In the genomic region with DNA sequence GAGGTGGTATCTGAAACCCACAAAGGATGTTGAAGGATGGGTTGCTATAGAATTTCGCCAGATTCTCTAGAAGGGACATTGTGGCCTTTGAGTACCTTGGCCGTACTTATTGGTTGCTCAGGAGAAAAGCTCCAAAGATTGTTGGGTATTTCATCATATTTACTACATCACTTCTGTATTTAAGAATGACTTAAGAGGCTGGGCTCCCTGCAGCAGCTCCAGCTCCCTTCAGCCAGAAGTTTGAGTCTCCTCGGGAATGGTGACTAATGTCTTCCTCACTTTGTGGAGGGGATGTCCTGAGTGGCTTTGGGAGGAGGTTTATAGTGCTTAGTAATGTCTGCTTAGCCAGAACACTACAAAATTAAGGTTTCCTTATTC, we compare ENCODE assay signal across 13 cellular contexts. TPM values are rescaled to one million over a fixed set of nuclear protein-coding genes. Genes with fewer than 3 reads are reported as not detected.
DNase-seq lines count a peak whose midpoint lies in the region; ATAC-seq and TF ChIP-seq lines count a peak whose summit lies in the region.
"Had no signal": no experiment of that assay in that cellular context is flagged by ENCODE, and none has a peak within 500 bp of the region (broad histone marks: within the 10 kb centered on the region; RNA-seq: fewer than 3 reads in every experiment).

No MANE protein-coding gene starts in this region.

- CTCF ChIA-PET in Calu3 (lab: Charles Lee) = no interaction called here

- no peaks in the 10 kb centered on the region for H3K9me3 ChIP-seq in RWPE2 (ENCODE audit: severe bottlenecking)
- no peaks in the 10 kb centered on the region for H3K9me3 ChIP-seq in psoas muscle
- H3K9me3 ChIP-seq: esophagus squamous epithelium had no signal

- ATAC-seq in RWPE2 (ENCODE audit: low read depth) (peak; percentile 91), psoas muscle (peak; percentile 65 to 84 (median 76)), HG03521 (IDR thresholded peaks at IDR 0.05; ENCODE audit: unreplicated experiment) (no peak), HG03457 (IDR thresholded peaks at IDR 0.05; ENCODE audit: unreplicated experiment) (no peak)
- ATAC-seq: HCT116 had no signal

- no peaks in the 10 kb centered on the region for H3K4me1 Mint-ChIP-seq in Calu3 (ENCODE audit: low read depth, unreplicated experiment)
- H3K4me1 Mint-ChIP-seq: activated CD4-positive, alpha-beta T cell treated with anti-CD3 and anti-CD28 coated beads, Interleukin-2, amount 10 ng/mL, durations not matched to agents 7 days and 5 days had no signal

- TF ChIP-seq CTCF in RWPE2 (IDR thresholded peaks at IDR 0.05; ENCODE audit: poor library complexity, severe bottlenecking) = no peak
- no peak for TF ChIP-seq CTCF in fibroblast of mammary gland (conservative IDR thresholded peaks at IDR 0.05; ENCODE audit: control insufficient read depth, insufficient read depth, low read depth, low read length)
- no peak for TF ChIP-seq CTCF in psoas muscle (IDR thresholded peaks at IDR 0.05)
- no peak for TF ChIP-seq CTCF in Calu3 (IDR thresholded peaks at IDR 0.05; ENCODE audit: unreplicated experiment)

- no TSS peak for BruUV-seq in Calu3 (replicated peaks; lab: Mats Ljungman, UMichigan)

- H3K27me3 ChIP-seq in RWPE2 (ENCODE audit: insufficient read depth, poor library complexity, severe bottlenecking) (no peaks in the 10 kb centered on the region), psoas muscle (ENCODE audit: insufficient read depth in 3 of 3, low read length in 2 of 3) (no peaks in the 10 kb centered on the region)
- H3K27me3 ChIP-seq: esophagus squamous epithelium had no signal

- H3K4me1 ChIP-seq in RWPE2 (ENCODE audit: insufficient read depth, poor library complexity, severe bottlenecking) (no peaks in the 10 kb centered on the region), psoas muscle (no peaks in the 10 kb centered on the region)
- H3K4me1 ChIP-seq: esophagus squamous epithelium had no signal

- no peak overlapping the region for H3K27ac Mint-ChIP-seq in Calu3 (ENCODE audit: unreplicated experiment)
- H3K27ac Mint-ChIP-seq: activated CD4-positive, alpha-beta T cell treated with anti-CD3 and anti-CD28 coated beads, Interleukin-2, amount 10 ng/mL, durations not matched to agents 7 days and 5 days; activated naive CD8-positive, alpha-beta T cell treated with anti-CD3 and anti-CD28 coated beads for 36 hours had no signal

- H3K4me3 ChIP-seq in RWPE2 (ENCODE audit: severe bottlenecking) (no peak overlapping the region), fibroblast of mammary gland (ENCODE audit: control insufficient read depth, low read depth, low read length) (no peak overlapping the region), psoas muscle (no peak overlapping the region)
- H3K4me3 ChIP-seq: esophagus squamous epithelium had no signal

- WGBS in psoas muscle, 3 donors = 66 to 75% (median 72%) methylated on average over 3 of the region's 3 CpGs

- H3K27ac ChIP-seq in RWPE2 (ENCODE audit: poor library complexity, severe bottlenecking) (no peak overlapping the region), psoas muscle (no peak overlapping the region)

- peaks cover 5% of the 10 kb centered on the region for H3K36me3 Mint-ChIP-seq in Calu3 (ENCODE audit: insufficient read depth, unreplicated experiment)
- H3K36me3 Mint-ChIP-seq: activated naive CD8-positive, alpha-beta T cell treated with anti-CD3 and anti-CD28 coated beads for 36 hours had no signal

- H3K9me3 Mint-ChIP-seq in Calu3 (ENCODE audit: low read depth, unreplicated experiment) = no peaks in the 10 kb centered on the region
- H3K9me3 Mint-ChIP-seq: activated CD4-positive, alpha-beta T cell treated with anti-CD3 and anti-CD28 coated beads, Interleukin-2, amount 10 ng/mL, durations not matched to agents 7 days and 5 days; activated naive CD8-positive, alpha-beta T cell treated with anti-CD3 and anti-CD28 coated beads for 36 hours had no signal

- no peak overlapping the region for H3K4me3 Mint-ChIP-seq in Calu3 (ENCODE audit: low read depth, unreplicated experiment)
- H3K4me3 Mint-ChIP-seq: activated CD4-positive, alpha-beta T cell treated with anti-CD3 and anti-CD28 coated beads, Interleukin-2, amount 10 ng/mL, durations not matched to agents 7 days and 5 days; activated naive CD8-positive, alpha-beta T cell treated with anti-CD3 and anti-CD28 coated beads for 36 hours had no signal

- no peaks in the 10 kb centered on the region for H3K36me3 ChIP-seq in RWPE2 (ENCODE audit: low read depth)
- peaks cover 0 to 23% of the 10 kb centered on the region in 2 donors for H3K36me3 ChIP-seq in psoas muscle (ENCODE audit: insufficient read depth in 1 of 2, low read depth in 1 of 2)

- H3K27me3 Mint-ChIP-seq in Calu3 (ENCODE audit: unreplicated experiment) = no peaks in the 10 kb centered on the region
- H3K27me3 Mint-ChIP-seq: activated CD4-positive, alpha-beta T cell treated with anti-CD3 and anti-CD28 coated beads, Interleukin-2, amount 10 ng/mL, durations not matched to agents 7 days and 5 days; activated naive CD8-positive, alpha-beta T cell treated with anti-CD3 and anti-CD28 coated beads for 36 hours had no signal

- peak; percentile 90 for DNase-seq in EH (ENCODE audit: low read depth)
- no peak for DNase-seq in RWPE2 (ENCODE audit: low spot score)
- peak; percentile 92 for DNase-seq in fibroblast of mammary gland (ENCODE audit: low read depth)
- peak in 1 of 2 donors; percentile 30 for DNase-seq in psoas muscle
- DNase-seq in stimulated activated naive CD4-positive, alpha-beta T cell treated with Interleukin-2 at 50 U/mL for 16 hours (lab: John Stamatoyannopoulos, UW) = no peak
- no peak for DNase-seq in Calu3
- DNase-seq: activated CD4-positive, alpha-beta T cell treated with anti-CD3 and anti-CD28 coated beads, Interleukin-2, amount 10 ng/mL, durations not matched to agents 7 days and 5 days; activated naive CD8-positive, alpha-beta T cell treated with anti-CD3 and anti-CD28 coated beads for 36 hours; esophagus squamous epithelium; NCI-H187 had no signal

- intact Hi-C loops in psoas muscle (cut with DNase I) (no loop called here), Calu3 (cut with micrococcal nuclease; ENCODE audit: unreplicated experiment) (no loop called here)

RNA-seq across cellular contexts. Expression of a gene that starts 18.1 kb away (rescaled TPM):
- total RNA-seq in psoas muscle (1 to 10 TPM; 1.3 to 3.5 (median 2.0) TPM), Calu3 (2022) (12.4 and 14.0 TPM in 2 replicates)
- 1 to 10 TPM in 2 of 3 donors, under 1 TPM in 1; 0.86 to 3.3 (median 1.1) TPM for polyA plus RNA-seq in psoas muscle

RNA-seq across cellular contexts. Expression of a gene that starts 37.4 kb away (rescaled TPM):
- total RNA-seq in psoas muscle = 10 to 100 TPM in 2 of 4 donors, 1 to 10 TPM in 2; 2.3 to 32.0 (median 9.0) TPM
- 1 to 10 TPM; 2.4 to 4.6 (median 2.4) TPM for polyA plus RNA-seq in psoas muscle
- not detected in 2 replicates for total RNA-seq in Calu3 (2022)

Comparison
In these comparisons a context has a peak if more than half of its experiments do, and no peak if none do; other contexts are left out.
1. DNase-seq: peak in EH (single experiment) and fibroblast of mammary gland (single experiment); none in RWPE2 (single experiment), stimulated activated naive CD4-positive, alpha-beta T cell treated with Interleukin-2 at 50 U/mL for 16 hours (single experiment) and Calu3 (single experiment).
2. ATAC-seq: peak in RWPE2 (single experiment) and psoas muscle (4 of 4); none in HG03521 (single experiment) and HG03457 (single experiment).